10 cellular contexts compared by ENCODE assay signal in the genomic region with DNA sequence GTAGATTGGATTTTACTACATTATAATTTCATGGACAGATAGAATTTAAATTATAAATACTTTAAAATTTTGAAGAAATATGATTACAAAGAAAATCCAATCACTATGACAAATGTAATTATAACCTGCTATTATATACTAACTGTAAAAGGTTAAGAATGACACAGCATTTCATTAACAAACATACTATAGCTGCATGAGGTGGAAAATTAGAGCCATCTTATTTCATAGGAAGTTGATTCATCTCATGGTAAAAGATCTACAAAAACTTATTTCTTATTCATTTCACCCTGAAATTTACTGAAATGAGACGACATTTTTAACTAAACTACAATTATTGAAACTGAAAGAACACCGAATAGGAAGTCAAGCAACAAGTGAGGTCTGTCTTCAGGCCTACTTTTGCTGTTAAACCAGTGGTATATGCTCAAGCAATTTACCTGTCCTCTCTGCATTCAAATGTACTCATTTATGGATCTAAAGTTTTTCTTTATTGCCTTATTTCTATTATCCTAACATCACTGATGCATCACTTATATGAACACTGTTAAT.
DNase-seq lines count a peak whose midpoint lies in the region; ATAC-seq lines count a peak whose summit lies in the region.
"Had no signal": no experiment of that assay in that cellular context is flagged by ENCODE, and none has a peak within 500 bp of the region (broad histone marks: within the 10 kb centered on the region; RNA-seq: fewer than 3 reads in every experiment).

No MANE protein-coding gene starts in this region.

- peak overlapping the region; percentile 47 for H3K4me3 Mint-ChIP-seq in activated CD8-positive, alpha-beta memory T cell treated with anti-CD3 and anti-CD28 coated beads, Interleukin-2, amount 10 ng/mL, durations not matched to agents 7 days and 5 days
- H3K4me3 Mint-ChIP-seq in memory B cell: peak overlapping the region; percentile 27

- peak; percentile 78 for ATAC-seq in activated CD8-positive, alpha-beta memory T cell treated with anti-CD3 and anti-CD28 coated beads, Interleukin-2, amount 10 ng/mL, durations not matched to agents 7 days and 5 days
- peak; percentile 63 for ATAC-seq in GM21423 (IDR thresholded peaks at IDR 0.05; ENCODE audit: unreplicated experiment)
- peak; percentile 72 for ATAC-seq in HG03442 (IDR thresholded peaks at IDR 0.05; ENCODE audit: unreplicated experiment)
- peak; percentile 62 for ATAC-seq in memory B cell (ENCODE audit: low read depth)
- ATAC-seq in HG03469 (IDR thresholded peaks at IDR 0.05; ENCODE audit: unreplicated experiment): no peak

- H3K36me3 Mint-ChIP-seq in activated CD8-positive, alpha-beta memory T cell treated with anti-CD3 and anti-CD28 coated beads, Interleukin-2, amount 10 ng/mL, durations not matched to agents 7 days and 5 days: peaks cover 42% of the 10 kb centered on the region
- peaks cover 15% of the 10 kb centered on the region for H3K36me3 Mint-ChIP-seq in memory B cell

- CTCF ChIA-PET in activated CD8-positive, alpha-beta memory T cell treated with anti-CD3 and anti-CD28 coated beads, Interleukin-2, amount 10 ng/mL, durations not matched to agents 7 days and 5 days (lab: Charles Lee): no interaction called here

- peaks cover 10% of the 10 kb centered on the region for H3K4me1 Mint-ChIP-seq in activated CD8-positive, alpha-beta memory T cell treated with anti-CD3 and anti-CD28 coated beads, Interleukin-2, amount 10 ng/mL, durations not matched to agents 7 days and 5 days
- H3K4me1 Mint-ChIP-seq in memory B cell: no peaks in the 10 kb centered on the region

- no peak for DNase-seq in activated CD8-positive, alpha-beta memory T cell treated with anti-CD3 and anti-CD28 coated beads, Interleukin-2, amount 10 ng/mL, durations not matched to agents 7 days and 5 days
- no peak for DNase-seq in activated CD8-positive, alpha-beta memory T cell treated with anti-CD3 and anti-CD28 coated beads for 24 hours
- DNase-seq in memory B cell (ENCODE audit: low spot score in 2 of 2): no peak
- no peak for DNase-seq in NCI-H446 treated with DMSO at 0.1 percent for 48 hours (lab: John Stamatoyannopoulos, UW)
- no peak for DNase-seq in inferior parietal cortex (ENCODE audit: extremely low spot score)
- DNase-seq: DMS153, NCI-H2081 had no signal

- H3K9me3 Mint-ChIP-seq in activated CD8-positive, alpha-beta memory T cell treated with anti-CD3 and anti-CD28 coated beads, Interleukin-2, amount 10 ng/mL, durations not matched to agents 7 days and 5 days (ENCODE audit: low read depth): no peaks in the 10 kb centered on the region
- no peaks in the 10 kb centered on the region for H3K9me3 Mint-ChIP-seq in memory B cell

- H3K27me3 Mint-ChIP-seq in activated CD8-positive, alpha-beta memory T cell treated with anti-CD3 and anti-CD28 coated beads, Interleukin-2, amount 10 ng/mL, durations not matched to agents 7 days and 5 days: no peaks in the 10 kb centered on the region
- H3K27me3 Mint-ChIP-seq in memory B cell: no peaks in the 10 kb centered on the region

- H3K27ac Mint-ChIP-seq in activated CD8-positive, alpha-beta memory T cell treated with anti-CD3 and anti-CD28 coated beads, Interleukin-2, amount 10 ng/mL, durations not matched to agents 7 days and 5 days: peak overlapping the region; percentile 85
- peak overlapping the region; percentile 86 for H3K27ac Mint-ChIP-seq in memory B cell
